ENCODE assay signal across 1 cellular context in the genomic region with DNA sequence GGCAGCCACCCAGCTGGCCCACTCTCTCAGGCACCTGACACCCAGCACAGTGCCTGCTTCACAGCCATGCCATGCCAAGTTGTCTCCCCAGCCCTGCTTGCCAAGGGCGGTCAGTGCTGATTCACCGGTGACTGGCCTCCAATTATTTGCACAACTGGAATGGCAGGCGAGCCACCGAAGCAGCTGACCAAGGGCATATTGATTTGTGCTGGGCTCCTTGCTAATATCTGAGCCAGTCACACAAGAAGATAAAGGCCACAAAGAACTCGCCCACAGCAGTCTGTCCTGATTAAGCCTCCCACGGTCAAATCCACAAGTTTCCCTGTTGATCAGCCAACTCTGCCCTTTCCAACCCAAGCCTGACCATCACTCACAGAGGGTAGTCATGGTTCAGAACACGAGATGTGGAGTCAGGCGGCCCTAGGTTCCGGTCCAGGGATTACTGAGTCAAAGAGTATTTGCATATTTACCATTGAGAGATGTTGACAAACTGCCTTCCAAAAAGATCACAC.
TF ChIP-seq lines count a peak whose summit lies in the region.

No MANE protein-coding gene starts in this region.

TF ChIP-seq in GM12878, 131 proteins besides CTCF, POLR2A, EP300 and RAD21 (continued from another document):
- TF ChIP-seq IKZF2 (IDR thresholded peaks at IDR 0.05) (peak in 1 of 2 experiments; percentile 46; a peak in 2 of 4 replicates), PAX5 (IDR thresholded peaks at IDR 0.05; ENCODE audit: borderline replicate concordance, low read depth, low read length) (peak; percentile 87; the same call in 1 of the 2 replicates), KLF5 (IDR thresholded peaks at IDR 0.05; ENCODE audit: partially characterized antibody) (no peak), TARDBP (IDR thresholded peaks at IDR 0.05; ENCODE audit: borderline replicate concordance) (no peak), GATAD2B (conservative IDR thresholded peaks at IDR 0.05; ENCODE audit: low read depth) (no peak), SUPT20H (IDR thresholded peaks at IDR 0.05; ENCODE audit: borderline replicate concordance, control insufficient read depth, low read depth, low read length) (no peak), ASH2L (IDR thresholded peaks at IDR 0.05; ENCODE audit: borderline replicate concordance, low read depth) (no peak), ZNF274 (IDR thresholded peaks at IDR 0.05; ENCODE audit: insufficient read depth, insufficient read length) (no peak), POU2F2 (IDR thresholded peaks at IDR 0.05; ENCODE audit: borderline replicate concordance, low read depth, low read length) (peak; percentile 84), CHD4 (IDR thresholded peaks at IDR 0.05) (no peak), DPF2 (IDR thresholded peaks at IDR 0.05) (no peak), BHLHE40 (IDR thresholded peaks at IDR 0.05; ENCODE audit: borderline replicate concordance in 1 of 2, low read depth in 2 of 2, low read length in 1 of 2) (peak in 1 of 2 experiments; percentile 41; a peak in 2 of 4 replicates), NR2F1 (conservative IDR thresholded peaks at IDR 0.05) (no peak), CHD2 (IDR thresholded peaks at IDR 0.05; ENCODE audit: borderline replicate concordance, low read depth, low read length) (no peak), CBX3 (IDR thresholded peaks at IDR 0.05; ENCODE audit: borderline replicate concordance, low read depth) (no peak), SIX5 (IDR thresholded peaks at IDR 0.05; ENCODE audit: low read depth, low read length, severe bottlenecking) (no peak), LARP7 (IDR thresholded peaks at IDR 0.05) (no peak)
- TF ChIP-seq, protein P1, sequence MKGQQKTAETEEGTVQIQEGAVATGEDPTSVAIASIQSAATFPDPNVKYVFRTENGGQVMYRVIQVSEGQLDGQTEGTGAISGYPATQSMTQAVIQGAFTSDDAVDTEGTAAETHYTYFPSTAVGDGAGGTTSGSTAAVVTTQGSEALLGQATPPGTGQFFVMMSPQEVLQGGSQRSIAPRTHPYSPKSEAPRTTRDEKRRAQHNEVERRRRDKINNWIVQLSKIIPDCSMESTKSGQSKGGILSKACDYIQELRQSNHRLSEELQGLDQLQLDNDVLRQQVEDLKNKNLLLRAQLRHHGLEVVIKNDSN (IDR thresholded peaks at IDR 0.05; ENCODE audit: borderline replicate concordance, extremely low read length, insufficient read depth, low read depth, low read length): no peak
- TF ChIP-seq, protein P2, sequence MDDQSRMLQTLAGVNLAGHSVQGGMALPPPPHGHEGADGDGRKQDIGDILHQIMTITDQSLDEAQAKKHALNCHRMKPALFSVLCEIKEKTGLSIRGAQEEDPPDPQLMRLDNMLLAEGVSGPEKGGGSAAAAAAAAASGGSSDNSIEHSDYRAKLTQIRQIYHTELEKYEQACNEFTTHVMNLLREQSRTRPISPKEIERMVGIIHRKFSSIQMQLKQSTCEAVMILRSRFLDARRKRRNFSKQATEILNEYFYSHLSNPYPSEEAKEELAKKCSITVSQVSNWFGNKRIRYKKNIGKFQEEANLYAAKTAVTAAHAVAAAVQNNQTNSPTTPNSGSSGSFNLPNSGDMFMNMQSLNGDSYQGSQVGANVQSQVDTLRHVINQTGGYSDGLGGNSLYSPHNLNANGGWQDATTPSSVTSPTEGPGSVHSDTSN (IDR thresholded peaks at IDR 0.05; ENCODE audit: insufficient replicate concordance, low read depth, low read length): peak; percentile 6
- TF ChIP-seq, protein P3, sequence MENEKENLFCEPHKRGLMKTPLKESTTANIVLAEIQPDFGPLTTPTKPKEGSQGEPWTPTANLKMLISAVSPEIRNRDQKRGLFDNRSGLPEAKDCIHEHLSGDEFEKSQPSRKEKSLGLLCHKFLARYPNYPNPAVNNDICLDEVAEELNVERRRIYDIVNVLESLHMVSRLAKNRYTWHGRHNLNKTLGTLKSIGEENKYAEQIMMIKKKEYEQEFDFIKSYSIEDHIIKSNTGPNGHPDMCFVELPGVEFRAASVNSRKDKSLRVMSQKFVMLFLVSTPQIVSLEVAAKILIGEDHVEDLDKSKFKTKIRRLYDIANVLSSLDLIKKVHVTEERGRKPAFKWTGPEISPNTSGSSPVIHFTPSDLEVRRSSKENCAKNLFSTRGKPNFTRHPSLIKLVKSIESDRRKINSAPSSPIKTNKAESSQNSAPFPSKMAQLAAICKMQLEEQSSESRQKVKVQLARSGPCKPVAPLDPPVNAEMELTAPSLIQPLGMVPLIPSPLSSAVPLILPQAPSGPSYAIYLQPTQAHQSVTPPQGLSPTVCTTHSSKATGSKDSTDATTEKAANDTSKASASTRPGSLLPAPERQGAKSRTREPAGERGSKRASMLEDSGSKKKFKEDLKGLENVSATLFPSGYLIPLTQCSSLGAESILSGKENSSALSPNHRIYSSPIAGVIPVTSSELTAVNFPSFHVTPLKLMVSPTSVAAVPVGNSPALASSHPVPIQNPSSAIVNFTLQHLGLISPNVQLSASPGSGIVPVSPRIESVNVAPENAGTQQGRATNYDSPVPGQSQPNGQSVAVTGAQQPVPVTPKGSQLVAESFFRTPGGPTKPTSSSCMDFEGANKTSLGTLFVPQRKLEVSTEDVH (IDR thresholded peaks at IDR 0.05; ENCODE audit: low read depth, partially characterized antibody): no peak
- TF ChIP-seq, protein P4, sequence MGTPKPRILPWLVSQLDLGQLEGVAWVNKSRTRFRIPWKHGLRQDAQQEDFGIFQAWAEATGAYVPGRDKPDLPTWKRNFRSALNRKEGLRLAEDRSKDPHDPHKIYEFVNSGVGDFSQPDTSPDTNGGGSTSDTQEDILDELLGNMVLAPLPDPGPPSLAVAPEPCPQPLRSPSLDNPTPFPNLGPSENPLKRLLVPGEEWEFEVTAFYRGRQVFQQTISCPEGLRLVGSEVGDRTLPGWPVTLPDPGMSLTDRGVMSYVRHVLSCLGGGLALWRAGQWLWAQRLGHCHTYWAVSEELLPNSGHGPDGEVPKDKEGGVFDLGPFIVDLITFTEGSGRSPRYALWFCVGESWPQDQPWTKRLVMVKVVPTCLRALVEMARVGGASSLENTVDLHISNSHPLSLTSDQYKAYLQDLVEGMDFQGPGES (IDR thresholded peaks at IDR 0.05): no peak
- TF ChIP-seq, protein P5, sequence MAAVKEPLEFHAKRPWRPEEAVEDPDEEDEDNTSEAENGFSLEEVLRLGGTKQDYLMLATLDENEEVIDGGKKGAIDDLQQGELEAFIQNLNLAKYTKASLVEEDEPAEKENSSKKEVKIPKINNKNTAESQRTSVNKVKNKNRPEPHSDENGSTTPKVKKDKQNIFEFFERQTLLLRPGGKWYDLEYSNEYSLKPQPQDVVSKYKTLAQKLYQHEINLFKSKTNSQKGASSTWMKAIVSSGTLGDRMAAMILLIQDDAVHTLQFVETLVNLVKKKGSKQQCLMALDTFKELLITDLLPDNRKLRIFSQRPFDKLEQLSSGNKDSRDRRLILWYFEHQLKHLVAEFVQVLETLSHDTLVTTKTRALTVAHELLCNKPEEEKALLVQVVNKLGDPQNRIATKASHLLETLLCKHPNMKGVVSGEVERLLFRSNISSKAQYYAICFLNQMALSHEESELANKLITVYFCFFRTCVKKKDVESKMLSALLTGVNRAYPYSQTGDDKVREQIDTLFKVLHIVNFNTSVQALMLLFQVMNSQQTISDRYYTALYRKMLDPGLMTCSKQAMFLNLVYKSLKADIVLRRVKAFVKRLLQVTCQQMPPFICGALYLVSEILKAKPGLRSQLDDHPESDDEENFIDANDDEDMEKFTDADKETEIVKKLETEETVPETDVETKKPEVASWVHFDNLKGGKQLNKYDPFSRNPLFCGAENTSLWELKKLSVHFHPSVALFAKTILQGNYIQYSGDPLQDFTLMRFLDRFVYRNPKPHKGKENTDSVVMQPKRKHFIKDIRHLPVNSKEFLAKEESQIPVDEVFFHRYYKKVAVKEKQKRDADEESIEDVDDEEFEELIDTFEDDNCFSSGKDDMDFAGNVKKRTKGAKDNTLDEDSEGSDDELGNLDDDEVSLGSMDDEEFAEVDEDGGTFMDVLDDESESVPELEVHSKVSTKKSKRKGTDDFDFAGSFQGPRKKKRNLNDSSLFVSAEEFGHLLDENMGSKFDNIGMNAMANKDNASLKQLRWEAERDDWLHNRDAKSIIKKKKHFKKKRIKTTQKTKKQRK (IDR thresholded peaks at IDR 0.05; ENCODE audit: low read depth, low read length): no peak
- TF ChIP-seq, protein P6, sequence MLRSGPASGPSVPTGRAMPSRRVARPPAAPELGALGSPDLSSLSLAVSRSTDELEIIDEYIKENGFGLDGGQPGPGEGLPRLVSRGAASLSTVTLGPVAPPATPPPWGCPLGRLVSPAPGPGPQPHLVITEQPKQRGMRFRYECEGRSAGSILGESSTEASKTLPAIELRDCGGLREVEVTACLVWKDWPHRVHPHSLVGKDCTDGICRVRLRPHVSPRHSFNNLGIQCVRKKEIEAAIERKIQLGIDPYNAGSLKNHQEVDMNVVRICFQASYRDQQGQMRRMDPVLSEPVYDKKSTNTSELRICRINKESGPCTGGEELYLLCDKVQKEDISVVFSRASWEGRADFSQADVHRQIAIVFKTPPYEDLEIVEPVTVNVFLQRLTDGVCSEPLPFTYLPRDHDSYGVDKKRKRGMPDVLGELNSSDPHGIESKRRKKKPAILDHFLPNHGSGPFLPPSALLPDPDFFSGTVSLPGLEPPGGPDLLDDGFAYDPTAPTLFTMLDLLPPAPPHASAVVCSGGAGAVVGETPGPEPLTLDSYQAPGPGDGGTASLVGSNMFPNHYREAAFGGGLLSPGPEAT (IDR thresholded peaks at IDR 0.05; ENCODE audit: low read depth): 0 out of 2 replicates have a peak, but pooled peaks have one; percentile 30
- TF ChIP-seq, protein P7, sequence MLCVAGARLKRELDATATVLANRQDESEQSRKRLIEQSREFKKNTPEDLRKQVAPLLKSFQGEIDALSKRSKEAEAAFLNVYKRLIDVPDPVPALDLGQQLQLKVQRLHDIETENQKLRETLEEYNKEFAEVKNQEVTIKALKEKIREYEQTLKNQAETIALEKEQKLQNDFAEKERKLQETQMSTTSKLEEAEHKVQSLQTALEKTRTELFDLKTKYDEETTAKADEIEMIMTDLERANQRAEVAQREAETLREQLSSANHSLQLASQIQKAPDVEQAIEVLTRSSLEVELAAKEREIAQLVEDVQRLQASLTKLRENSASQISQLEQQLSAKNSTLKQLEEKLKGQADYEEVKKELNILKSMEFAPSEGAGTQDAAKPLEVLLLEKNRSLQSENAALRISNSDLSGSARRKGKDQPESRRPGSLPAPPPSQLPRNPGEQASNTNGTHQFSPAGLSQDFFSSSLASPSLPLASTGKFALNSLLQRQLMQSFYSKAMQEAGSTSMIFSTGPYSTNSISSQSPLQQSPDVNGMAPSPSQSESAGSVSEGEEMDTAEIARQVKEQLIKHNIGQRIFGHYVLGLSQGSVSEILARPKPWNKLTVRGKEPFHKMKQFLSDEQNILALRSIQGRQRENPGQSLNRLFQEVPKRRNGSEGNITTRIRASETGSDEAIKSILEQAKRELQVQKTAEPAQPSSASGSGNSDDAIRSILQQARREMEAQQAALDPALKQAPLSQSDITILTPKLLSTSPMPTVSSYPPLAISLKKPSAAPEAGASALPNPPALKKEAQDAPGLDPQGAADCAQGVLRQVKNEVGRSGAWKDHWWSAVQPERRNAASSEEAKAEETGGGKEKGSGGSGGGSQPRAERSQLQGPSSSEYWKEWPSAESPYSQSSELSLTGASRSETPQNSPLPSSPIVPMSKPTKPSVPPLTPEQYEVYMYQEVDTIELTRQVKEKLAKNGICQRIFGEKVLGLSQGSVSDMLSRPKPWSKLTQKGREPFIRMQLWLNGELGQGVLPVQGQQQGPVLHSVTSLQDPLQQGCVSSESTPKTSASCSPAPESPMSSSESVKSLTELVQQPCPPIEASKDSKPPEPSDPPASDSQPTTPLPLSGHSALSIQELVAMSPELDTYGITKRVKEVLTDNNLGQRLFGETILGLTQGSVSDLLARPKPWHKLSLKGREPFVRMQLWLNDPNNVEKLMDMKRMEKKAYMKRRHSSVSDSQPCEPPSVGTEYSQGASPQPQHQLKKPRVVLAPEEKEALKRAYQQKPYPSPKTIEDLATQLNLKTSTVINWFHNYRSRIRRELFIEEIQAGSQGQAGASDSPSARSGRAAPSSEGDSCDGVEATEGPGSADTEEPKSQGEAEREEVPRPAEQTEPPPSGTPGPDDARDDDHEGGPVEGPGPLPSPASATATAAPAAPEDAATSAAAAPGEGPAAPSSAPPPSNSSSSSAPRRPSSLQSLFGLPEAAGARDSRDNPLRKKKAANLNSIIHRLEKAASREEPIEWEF (IDR thresholded peaks at IDR 0.05; ENCODE audit: insufficient replicate concordance, low read depth, low read length): no peak
- TF ChIP-seq, protein P8, sequence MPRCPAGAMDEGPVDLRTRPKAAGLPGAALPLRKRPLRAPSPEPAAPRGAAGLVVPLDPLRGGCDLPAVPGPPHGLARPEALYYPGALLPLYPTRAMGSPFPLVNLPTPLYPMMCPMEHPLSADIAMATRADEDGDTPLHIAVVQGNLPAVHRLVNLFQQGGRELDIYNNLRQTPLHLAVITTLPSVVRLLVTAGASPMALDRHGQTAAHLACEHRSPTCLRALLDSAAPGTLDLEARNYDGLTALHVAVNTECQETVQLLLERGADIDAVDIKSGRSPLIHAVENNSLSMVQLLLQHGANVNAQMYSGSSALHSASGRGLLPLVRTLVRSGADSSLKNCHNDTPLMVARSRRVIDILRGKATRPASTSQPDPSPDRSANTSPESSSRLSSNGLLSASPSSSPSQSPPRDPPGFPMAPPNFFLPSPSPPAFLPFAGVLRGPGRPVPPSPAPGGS (IDR thresholded peaks at IDR 0.05; ENCODE audit: borderline replicate concordance, insufficient read depth, low read depth, low read length, poor library complexity, severe bottlenecking): peak; percentile 29
TF ChIP-seq in GM12878: peak in this region for 8.
